ENCODE assay signal across 14 cellular contexts in genomic region chr3:42678447-42678846, GRCh38. TPM values are rescaled to one million over a fixed set of nuclear protein-coding genes. Genes with fewer than 3 reads are reported as not detected.
DNase-seq lines count a peak whose midpoint lies in the region; ATAC-seq and TF ChIP-seq lines count a peak whose summit lies in the region.
"Had no signal": no experiment of that assay in that cellular context is flagged by ENCODE, and none has a peak within 500 bp of the region (broad histone marks: within the 10 kb centered on the region; RNA-seq: fewer than 3 reads in every experiment).

No MANE protein-coding gene starts in this region.

- intact Hi-C loops in natural killer cell (cut with micrococcal nuclease) (no loop called here), sciatic nerve (cut with DNase I) (no loop called here)
- intact Hi-C loops in activated T-helper 1 cell treated with anti-CD3 and anti-CD28 coated beads, Interleukin-12 subunit alpha, Interleukin-12 subunit beta, Interleukin-2, Interleukin-4 antibody, amounts not matched to agents 30 ng/mL and 10 ng/mL and 1 ng/mL, durations not matched to agents 14 hours and 24 hours and 36 hours (cut with micrococcal nuclease): no loop called here

- peak; percentile 60 for DNase-seq in activated CD8-positive, alpha-beta memory T cell treated with anti-CD3 and anti-CD28 coated beads, Interleukin-2, amount 10 ng/mL, durations not matched to agents 7 days and 5 days
- DNase-seq in activated CD8-positive, alpha-beta memory T cell treated with anti-CD3 and anti-CD28 coated beads for 24 hours: no peak
- DNase-seq in natural killer cell treated with Interleukin-12 subunit alpha and Interleukin-12 subunit beta and Interleukin-15 and Interleukin-18, amount 100 ng/mL, for 72 hours (ENCODE audit: low spot score): peak; percentile 15
- DNase-seq in natural killer cell (no peak), sciatic nerve (ENCODE audit: low spot score) (peak; percentile 34), RPMI8226 (no peak)
- DNase-seq in activated T-helper 1 cell treated with anti-CD3 and anti-CD28 coated beads, Interleukin-12 subunit alpha, Interleukin-12 subunit beta, Interleukin-2, Interleukin-4 antibody, amounts not matched to agents 30 ng/mL and 10 ng/mL and 1 ng/mL, durations not matched to agents 14 hours and 24 hours and 36 hours (ENCODE audit: low spot score): no peak
- DNase-seq: AML-193; Caco-2; CD4-positive, alpha-beta T cell; HCEC 1CT had no signal

- TF ChIP-seq CTCF in natural killer cell (IDR thresholded peaks at IDR 0.05): no peak

- no peak for ATAC-seq in activated CD8-positive, alpha-beta memory T cell treated with anti-CD3 and anti-CD28 coated beads, Interleukin-2, amount 10 ng/mL, durations not matched to agents 7 days and 5 days
- no peak for ATAC-seq in natural killer cell treated with Interleukin-12 subunit alpha and Interleukin-12 subunit beta and Interleukin-15 and Interleukin-18, amount 100 ng/mL, for 72 hours
- ATAC-seq in natural killer cell (no peak), sciatic nerve (no peak), HG03378 (IDR thresholded peaks at IDR 0.05; ENCODE audit: unreplicated experiment) (no peak)
- ATAC-seq: A549 had no signal

- H3K27me3 Mint-ChIP-seq in activated CD8-positive, alpha-beta memory T cell treated with anti-CD3 and anti-CD28 coated beads, Interleukin-2, amount 10 ng/mL, durations not matched to agents 7 days and 5 days: peaks cover 21% of the 10 kb centered on the region
- peaks cover 25 to 31% of the 10 kb centered on the region in 2 donors for H3K27me3 Mint-ChIP-seq in natural killer cell treated with Interleukin-12 subunit alpha and Interleukin-12 subunit beta and Interleukin-15 and Interleukin-18, amount 100 ng/mL, for 72 hours
- H3K27me3 Mint-ChIP-seq in natural killer cell (ENCODE audit: low read depth in 2 of 2): peaks cover 24 to 26% of the 10 kb centered on the region in 2 donors
- peaks cover 20% of the 10 kb centered on the region for H3K27me3 Mint-ChIP-seq in activated T-helper 1 cell treated with anti-CD3 and anti-CD28 coated beads, Interleukin-12 subunit alpha, Interleukin-12 subunit beta, Interleukin-2, Interleukin-4 antibody, amounts not matched to agents 30 ng/mL and 10 ng/mL and 1 ng/mL, durations not matched to agents 14 hours and 24 hours and 36 hours (ENCODE audit: insufficient read depth)

- peaks cover 8% of the 10 kb centered on the region for H3K9me3 Mint-ChIP-seq in activated CD8-positive, alpha-beta memory T cell treated with anti-CD3 and anti-CD28 coated beads, Interleukin-2, amount 10 ng/mL, durations not matched to agents 7 days and 5 days (ENCODE audit: low read depth)
- peaks cover 8% of the 10 kb centered on the region for H3K9me3 Mint-ChIP-seq in natural killer cell treated with Interleukin-12 subunit alpha and Interleukin-12 subunit beta and Interleukin-15 and Interleukin-18, amount 100 ng/mL, for 72 hours
- H3K9me3 Mint-ChIP-seq in natural killer cell: peaks cover 4 to 5% of the 10 kb centered on the region in 2 donors
- peaks cover 25% of the 10 kb centered on the region for H3K9me3 Mint-ChIP-seq in activated T-helper 1 cell treated with anti-CD3 and anti-CD28 coated beads, Interleukin-12 subunit alpha, Interleukin-12 subunit beta, Interleukin-2, Interleukin-4 antibody, amounts not matched to agents 30 ng/mL and 10 ng/mL and 1 ng/mL, durations not matched to agents 14 hours and 24 hours and 36 hours

- H3K4me3 Mint-ChIP-seq in activated CD8-positive, alpha-beta memory T cell treated with anti-CD3 and anti-CD28 coated beads, Interleukin-2, amount 10 ng/mL, durations not matched to agents 7 days and 5 days: no peak overlapping the region
- no peak overlapping the region for H3K4me3 Mint-ChIP-seq in natural killer cell treated with Interleukin-12 subunit alpha and Interleukin-12 subunit beta and Interleukin-15 and Interleukin-18, amount 100 ng/mL, for 72 hours
- no peak overlapping the region for H3K4me3 Mint-ChIP-seq in natural killer cell
- H3K4me3 Mint-ChIP-seq in activated T-helper 1 cell treated with anti-CD3 and anti-CD28 coated beads, Interleukin-12 subunit alpha, Interleukin-12 subunit beta, Interleukin-2, Interleukin-4 antibody, amounts not matched to agents 30 ng/mL and 10 ng/mL and 1 ng/mL, durations not matched to agents 14 hours and 24 hours and 36 hours: no peak overlapping the region
- H3K4me3 Mint-ChIP-seq: CD4-positive, alpha-beta T cell had no signal

- H3K27ac Mint-ChIP-seq in activated CD8-positive, alpha-beta memory T cell treated with anti-CD3 and anti-CD28 coated beads, Interleukin-2, amount 10 ng/mL, durations not matched to agents 7 days and 5 days: no peak overlapping the region
- H3K27ac Mint-ChIP-seq in natural killer cell treated with Interleukin-12 subunit alpha and Interleukin-12 subunit beta and Interleukin-15 and Interleukin-18, amount 100 ng/mL, for 72 hours: no peak overlapping the region
- no peak overlapping the region for H3K27ac Mint-ChIP-seq in natural killer cell
- no peak overlapping the region for H3K27ac Mint-ChIP-seq in activated T-helper 1 cell treated with anti-CD3 and anti-CD28 coated beads, Interleukin-12 subunit alpha, Interleukin-12 subunit beta, Interleukin-2, Interleukin-4 antibody, amounts not matched to agents 30 ng/mL and 10 ng/mL and 1 ng/mL, durations not matched to agents 14 hours and 24 hours and 36 hours
- H3K27ac Mint-ChIP-seq: CD4-positive, alpha-beta T cell had no signal

- CTCF ChIA-PET in activated CD8-positive, alpha-beta memory T cell treated with anti-CD3 and anti-CD28 coated beads, Interleukin-2, amount 10 ng/mL, durations not matched to agents 7 days and 5 days (lab: Charles Lee): no interaction called here

- no peaks in the 10 kb centered on the region for H3K36me3 Mint-ChIP-seq in activated CD8-positive, alpha-beta memory T cell treated with anti-CD3 and anti-CD28 coated beads, Interleukin-2, amount 10 ng/mL, durations not matched to agents 7 days and 5 days
- no peaks in the 10 kb centered on the region for H3K36me3 Mint-ChIP-seq in natural killer cell treated with Interleukin-12 subunit alpha and Interleukin-12 subunit beta and Interleukin-15 and Interleukin-18, amount 100 ng/mL, for 72 hours
- peaks cover 8% of the 10 kb centered on the region for H3K36me3 Mint-ChIP-seq in natural killer cell
- H3K36me3 Mint-ChIP-seq in activated T-helper 1 cell treated with anti-CD3 and anti-CD28 coated beads, Interleukin-12 subunit alpha, Interleukin-12 subunit beta, Interleukin-2, Interleukin-4 antibody, amounts not matched to agents 30 ng/mL and 10 ng/mL and 1 ng/mL, durations not matched to agents 14 hours and 24 hours and 36 hours (ENCODE audit: low read depth): no peaks in the 10 kb centered on the region

- H3K4me1 Mint-ChIP-seq in activated CD8-positive, alpha-beta memory T cell treated with anti-CD3 and anti-CD28 coated beads, Interleukin-2, amount 10 ng/mL, durations not matched to agents 7 days and 5 days: peaks cover 11% of the 10 kb centered on the region
- H3K4me1 Mint-ChIP-seq in natural killer cell treated with Interleukin-12 subunit alpha and Interleukin-12 subunit beta and Interleukin-15 and Interleukin-18, amount 100 ng/mL, for 72 hours (ENCODE audit: low read depth in 2 of 2): peaks cover 0 to 4% of the 10 kb centered on the region in 2 donors
- no peaks in the 10 kb centered on the region for H3K4me1 Mint-ChIP-seq in natural killer cell
- no peaks in the 10 kb centered on the region for H3K4me1 Mint-ChIP-seq in activated T-helper 1 cell treated with anti-CD3 and anti-CD28 coated beads, Interleukin-12 subunit alpha, Interleukin-12 subunit beta, Interleukin-2, Interleukin-4 antibody, amounts not matched to agents 30 ng/mL and 10 ng/mL and 1 ng/mL, durations not matched to agents 14 hours and 24 hours and 36 hours (ENCODE audit: low read depth)

RNA-seq across cellular contexts. Expression of gene KLHL40, which starts 6.9 kb away (rescaled TPM):
- not detected for total RNA-seq in activated CD8-positive, alpha-beta memory T cell treated with anti-CD3 and anti-CD28 coated beads, Interleukin-2, amount 10 ng/mL, durations not matched to agents 7 days and 5 days
- total RNA-seq in natural killer cell treated with Interleukin-12 subunit alpha and Interleukin-12 subunit beta and Interleukin-15 and Interleukin-18, amount 100 ng/mL, for 72 hours: not detected
- total RNA-seq in natural killer cell: not detected
- 0.13 TPM for total RNA-seq in sciatic nerve
- total RNA-seq in activated T-helper 1 cell treated with anti-CD3 and anti-CD28 coated beads, Interleukin-12 subunit alpha, Interleukin-12 subunit beta, Interleukin-2, Interleukin-4 antibody, amounts not matched to agents 30 ng/mL and 10 ng/mL and 1 ng/mL, durations not matched to agents 14 hours and 24 hours and 36 hours: not detected in 2 replicates
- total RNA-seq: Caco-2; CD4-positive, alpha-beta T cell; H4 had no signal

RNA-seq across cellular contexts. Expression of gene HHATL, which starts 24.2 kb away (rescaled TPM):
- not detected for total RNA-seq in activated CD8-positive, alpha-beta memory T cell treated with anti-CD3 and anti-CD28 coated beads, Interleukin-2, amount 10 ng/mL, durations not matched to agents 7 days and 5 days
- not detected for total RNA-seq in natural killer cell treated with Interleukin-12 subunit alpha and Interleukin-12 subunit beta and Interleukin-15 and Interleukin-18, amount 100 ng/mL, for 72 hours
- not detected for total RNA-seq in natural killer cell
- not detected for total RNA-seq in sciatic nerve
- total RNA-seq in activated T-helper 1 cell treated with anti-CD3 and anti-CD28 coated beads, Interleukin-12 subunit alpha, Interleukin-12 subunit beta, Interleukin-2, Interleukin-4 antibody, amounts not matched to agents 30 ng/mL and 10 ng/mL and 1 ng/mL, durations not matched to agents 14 hours and 24 hours and 36 hours: not detected in 2 replicates
- total RNA-seq: Caco-2; CD4-positive, alpha-beta T cell; H4 had no signal

RNA-seq across cellular contexts. Expression of gene ZBTB47, which starts 24.9 kb away (rescaled TPM):
- under 1 TPM; 0.41 to 0.56 TPM for total RNA-seq in activated CD8-positive, alpha-beta memory T cell treated with anti-CD3 and anti-CD28 coated beads, Interleukin-2, amount 10 ng/mL, durations not matched to agents 7 days and 5 days
- total RNA-seq in natural killer cell treated with Interleukin-12 subunit alpha and Interleukin-12 subunit beta and Interleukin-15 and Interleukin-18, amount 100 ng/mL, for 72 hours: 1 to 10 TPM; 1.9 to 2.7 TPM
- total RNA-seq in natural killer cell (1 to 10 TPM; 2.1 to 3.0 (median 3.0) TPM), sciatic nerve (48.9 TPM)
- total RNA-seq in activated T-helper 1 cell treated with anti-CD3 and anti-CD28 coated beads, Interleukin-12 subunit alpha, Interleukin-12 subunit beta, Interleukin-2, Interleukin-4 antibody, amounts not matched to agents 30 ng/mL and 10 ng/mL and 1 ng/mL, durations not matched to agents 14 hours and 24 hours and 36 hours: 1.4 and 1.8 TPM in 2 replicates

Comparison
In these comparisons a context has a peak if more than half of its experiments do, and no peak if none do; other contexts are left out.
1. DNase-seq: peak in activated CD8-positive, alpha-beta memory T cell treated with anti-CD3 and anti-CD28 coated beads, Interleukin-2, amount 10 ng/mL, durations not matched to agents 7 days and 5 days (single experiment), natural killer cell treated with Interleukin-12 subunit alpha and Interleukin-12 subunit beta and Interleukin-15 and Interleukin-18, amount 100 ng/mL, for 72 hours (single experiment) and sciatic nerve (single experiment); none in activated CD8-positive, alpha-beta memory T cell treated with anti-CD3 and anti-CD28 coated beads for 24 hours (single experiment), natural killer cell (single experiment), activated T-helper 1 cell treated with anti-CD3 and anti-CD28 coated beads, Interleukin-12 subunit alpha, Interleukin-12 subunit beta, Interleukin-2, Interleukin-4 antibody, amounts not matched to agents 30 ng/mL and 10 ng/mL and 1 ng/mL, durations not matched to agents 14 hours and 24 hours and 36 hours (single experiment) and RPMI8226 (single experiment).
2. RNA of gene ZBTB47, which starts 24.9 kb away (total RNA-seq): 48.9 TPM in sciatic nerve (single experiment); 2.1 to 3.0 TPM in natural killer cell, 1.9 to 2.7 TPM in natural killer cell treated with Interleukin-12 subunit alpha and Interleukin-12 subunit beta and Interleukin-15 and Interleukin-18, amount 100 ng/mL, for 72 hours, 1.4 to 1.8 TPM in activated T-helper 1 cell treated with anti-CD3 and anti-CD28 coated beads, Interleukin-12 subunit alpha, Interleukin-12 subunit beta, Interleukin-2, Interleukin-4 antibody, amounts not matched to agents 30 ng/mL and 10 ng/mL and 1 ng/mL, durations not matched to agents 14 hours and 24 hours and 36 hours and 0.41 to 0.56 TPM in activated CD8-positive, alpha-beta memory T cell treated with anti-CD3 and anti-CD28 coated beads, Interleukin-2, amount 10 ng/mL, durations not matched to agents 7 days and 5 days; every median in the first group is over 10 times any median in the second.